Comparison of ENCODE assay signal across 21 cellular contexts in genomic region chr3:23961913-23962312, GRCh38.
"Had no signal": no experiment of that assay in that cellular context is flagged by ENCODE, and none has a peak within 500 bp of the region (broad histone marks: within the 10 kb centered on the region; RNA-seq: fewer than 3 reads in every experiment).

No MANE protein-coding gene starts in this region.

- DNase-seq: effector CD4-positive, alpha-beta T cell; endodermal cell; erythroblast; foreskin keratinocyte; head of caudate nucleus; kidney; left cardiac atrium; left ventricle myocardium inferior; lower lobe of right lung; mesendoderm; naive thymus-derived CD8-positive, alpha-beta T cell; posterior cingulate gyrus; stimulated activated CD4-positive, alpha-beta T cell treated with anti-CD3 and anti-CD28 coated beads, Interleukin-4, amount 100 ng/mL, for 1 hour; stimulated activated CD8-positive, alpha-beta memory T cell treated with anti-CD3 and anti-CD28 coated beads, Interleukin-4, amount 100 ng/mL, for 48 hours; tibial artery; upper lobe of left lung; uterus had no signal

- H2AFZ ChIP-seq: hepatocyte had no signal

- H3K27me3 ChIP-seq: foreskin keratinocyte, hepatocyte, right atrium auricular region, tibial artery, upper lobe of left lung, uterus had no signal

- H3K9me3 ChIP-seq: left ventricle myocardium inferior, lower lobe of right lung, right atrium auricular region, tibial artery, upper lobe of left lung, uterus had no signal

- H3K27ac ChIP-seq: coronary artery, foreskin keratinocyte, hepatocyte, left ventricle myocardium inferior, lower lobe of right lung, right atrium auricular region, tibial artery had no signal

- H3K4me3 ChIP-seq: coronary artery, hepatocyte, left ventricle myocardium inferior, lower lobe of right lung, right atrium auricular region, tibial artery, upper lobe of left lung, uterus had no signal

- H3K4me2 ChIP-seq: hepatocyte had no signal

- H3K4me1 ChIP-seq: lower lobe of right lung had no signal

- ATAC-seq: foreskin keratinocyte; left cardiac atrium; lower lobe of right lung; naive thymus-derived CD8-positive, alpha-beta T cell; stimulated activated memory B cell treated with anti-CD40 and anti-IgM and Interleukin-4, amounts not matched to agents 10 μg/mL and 1 μg/mL and 100 μg/mL, for 72 hours had no signal

- H3K36me3 ChIP-seq: uterus had no signal
